Comparison of ENCODE assay signal across 11 cellular contexts in genomic region chr16:72291531-72291981, GRCh38.
A peak's percentile ranks its signal among the peaks of the same experiment; 100 is the strongest.
DNase-seq lines count a peak whose midpoint lies in the region; ATAC-seq and TF ChIP-seq lines count a peak whose summit lies in the region.
"Had no signal": no experiment of that assay in that cellular context is flagged by ENCODE, and none has a peak within 500 bp of the region (broad histone marks: within the 10 kb centered on the region; RNA-seq: fewer than 3 reads in every experiment).

No MANE protein-coding gene starts in this region.

- peak overlapping the region; percentile 95 for H3K27ac ChIP-seq in smooth muscle cell (ENCODE audit: low read depth)
- no peak overlapping the region for H3K27ac ChIP-seq in spleen

- H3K4me1 ChIP-seq in adipocyte (ENCODE audit: control insufficient read depth, insufficient read depth, low read length) (peaks cover 38% of the 10 kb centered on the region), smooth muscle cell (ENCODE audit: low read depth) (no peaks in the 10 kb centered on the region), spleen (no peaks in the 10 kb centered on the region)

- H3K27ac Mint-ChIP-seq in glutamatergic neuron (ENCODE audit: unreplicated experiment), result no peak overlapping the region
- no peak overlapping the region for H3K27ac Mint-ChIP-seq in natural killer cell
- H3K27ac Mint-ChIP-seq: activated naive CD4-positive, alpha-beta T cell treated with anti-CD3 and anti-CD28 coated beads, Interleukin-2, amount 10 ng/mL, durations not matched to agents 7 days and 5 days; T-helper 2 cell treated with Interferon-gamma antibody and Interleukin-4, amounts not matched to agents 5 μg/mL and 100 μg/mL, for 36 hours had no signal

- H3K9me3 Mint-ChIP-seq in glutamatergic neuron (ENCODE audit: unreplicated experiment), result no peaks in the 10 kb centered on the region
- H3K9me3 Mint-ChIP-seq in natural killer cell, result no peaks in the 10 kb centered on the region
- H3K9me3 Mint-ChIP-seq: activated naive CD4-positive, alpha-beta T cell treated with anti-CD3 and anti-CD28 coated beads, Interleukin-2, amount 10 ng/mL, durations not matched to agents 7 days and 5 days; T-helper 2 cell treated with Interferon-gamma antibody and Interleukin-4, amounts not matched to agents 5 μg/mL and 100 μg/mL, for 36 hours had no signal

- H3K9ac ChIP-seq in adipocyte (ENCODE audit: low read length) (peak overlapping the region; percentile 85), smooth muscle cell (ENCODE audit: low read depth) (peak overlapping the region; percentile 76)

- no peak for ATAC-seq in natural killer cell

- H3K36me3 Mint-ChIP-seq in glutamatergic neuron (ENCODE audit: unreplicated experiment), result no peaks in the 10 kb centered on the region
- no peaks in the 10 kb centered on the region for H3K36me3 Mint-ChIP-seq in natural killer cell
- H3K36me3 Mint-ChIP-seq: activated naive CD4-positive, alpha-beta T cell treated with anti-CD3 and anti-CD28 coated beads, Interleukin-2, amount 10 ng/mL, durations not matched to agents 7 days and 5 days had no signal

- DNase-seq in H4 (ENCODE audit: low spot score) (peak; percentile 19), adipocyte (ENCODE audit: low read depth) (peak; percentile 91), foreskin melanocyte (peak; percentile 95), smooth muscle cell (lab: John Stamatoyannopoulos, UW; ENCODE audit: unreplicated experiment) (no peak), glutamatergic neuron (no peak), spleen (no peak), natural killer cell (no peak)
- DNase-seq in stimulated activated naive CD4-positive, alpha-beta T cell treated with Interleukin-2 at 50 U/mL for 16 hours (lab: John Stamatoyannopoulos, UW), result no peak
- DNase-seq: activated naive CD4-positive, alpha-beta T cell treated with anti-CD3 and anti-CD28 coated beads, Interleukin-2, amount 10 ng/mL, durations not matched to agents 7 days and 5 days; Kasumi-1 had no signal

- H2AFZ ChIP-seq in smooth muscle cell (ENCODE audit: low read depth), result peak overlapping the region; percentile 23

- TF ChIP-seq CTCF in smooth muscle cell (IDR thresholded peaks at IDR 0.05; ENCODE audit: borderline replicate concordance, insufficient read depth, poor library complexity, severe bottlenecking) (no peak), glutamatergic neuron (IDR thresholded peaks at IDR 0.05; ENCODE audit: partially characterized antibody, unreplicated experiment) (no peak), spleen (IDR thresholded peaks at IDR 0.05 in 8 of 11, conservative IDR thresholded peaks at IDR 0.05 in 3 of 11) (no peak), natural killer cell (IDR thresholded peaks at IDR 0.05) (no peak)

- no peaks in the 10 kb centered on the region for H3K27me3 ChIP-seq in adipocyte (replicated peaks; ENCODE audit: control insufficient read depth, insufficient read depth, low read length)
- no peaks in the 10 kb centered on the region for H3K27me3 ChIP-seq in smooth muscle cell (ENCODE audit: low read depth)
- H3K27me3 ChIP-seq in spleen (replicated peaks in 1 of 7), result no peaks in the 10 kb centered on the region

- H3K4me2 ChIP-seq in smooth muscle cell, result peak overlapping the region; percentile 75

- TF ChIP-seq POLR2A in spleen (IDR thresholded peaks at IDR 0.05), result no peak

- H3K27me3 Mint-ChIP-seq in glutamatergic neuron (ENCODE audit: unreplicated experiment) (no peaks in the 10 kb centered on the region), natural killer cell (ENCODE audit: low read depth in 2 of 2) (no peaks in the 10 kb centered on the region)
- H3K27me3 Mint-ChIP-seq: activated naive CD4-positive, alpha-beta T cell treated with anti-CD3 and anti-CD28 coated beads, Interleukin-2, amount 10 ng/mL, durations not matched to agents 7 days and 5 days had no signal

- H3K4me3 ChIP-seq in adipocyte (ENCODE audit: low read length) (peak overlapping the region; percentile 39), smooth muscle cell (no peak overlapping the region), spleen (no peak overlapping the region)

- H3F3A ChIP-seq in smooth muscle cell (ENCODE audit: low read depth), result peaks cover 6% of the 10 kb centered on the region

- H3K4me1 Mint-ChIP-seq in glutamatergic neuron (ENCODE audit: low read depth, unreplicated experiment), result no peaks in the 10 kb centered on the region
- H3K4me1 Mint-ChIP-seq in natural killer cell, result no peaks in the 10 kb centered on the region
- H3K4me1 Mint-ChIP-seq: activated naive CD4-positive, alpha-beta T cell treated with anti-CD3 and anti-CD28 coated beads, Interleukin-2, amount 10 ng/mL, durations not matched to agents 7 days and 5 days had no signal

- intact Hi-C loops in spleen (cut with DNase I; ENCODE audit: low total_unique reads) (no loop called here), natural killer cell (cut with micrococcal nuclease) (no loop called here)

- no peak overlapping the region for H3K4me3 Mint-ChIP-seq in glutamatergic neuron (ENCODE audit: unreplicated experiment)
- no peak overlapping the region for H3K4me3 Mint-ChIP-seq in natural killer cell
- H3K4me3 Mint-ChIP-seq: activated naive CD4-positive, alpha-beta T cell treated with anti-CD3 and anti-CD28 coated beads, Interleukin-2, amount 10 ng/mL, durations not matched to agents 7 days and 5 days; T-helper 2 cell treated with Interferon-gamma antibody and Interleukin-4, amounts not matched to agents 5 μg/mL and 100 μg/mL, for 36 hours had no signal

- H3K36me3 ChIP-seq in adipocyte (ENCODE audit: control insufficient read depth, insufficient read depth, low read length, severe bottlenecking), result no peaks in the 10 kb centered on the region
- H3K36me3 ChIP-seq in smooth muscle cell (ENCODE audit: low read depth), result no peaks in the 10 kb centered on the region
- H3K36me3 ChIP-seq in spleen, result no peaks in the 10 kb centered on the region

- no peaks in the 10 kb centered on the region for H3K79me2 ChIP-seq in smooth muscle cell (ENCODE audit: low read depth)

- H3K9me3 ChIP-seq in adipocyte (ENCODE audit: control insufficient read depth, low read length) (no peaks in the 10 kb centered on the region), smooth muscle cell (replicated peaks; ENCODE audit: low read depth) (no peaks in the 10 kb centered on the region), spleen (no peaks in the 10 kb centered on the region)

- no peaks in the 10 kb centered on the region for H4K20me1 ChIP-seq in smooth muscle cell (ENCODE audit: low read depth)

Comparison
In these comparisons a context has a peak if more than half of its experiments do, and no peak if none do; other contexts are left out.
1. DNase-seq: peak in H4 (single experiment), adipocyte (single experiment) and foreskin melanocyte (single experiment); none in smooth muscle cell (single experiment), glutamatergic neuron (single experiment), spleen (single experiment), stimulated activated naive CD4-positive, alpha-beta T cell treated with Interleukin-2 at 50 U/mL for 16 hours (single experiment) and natural killer cell (single experiment).